Comparison of ENCODE assay signal across 29 cellular contexts in the genomic region with DNA sequence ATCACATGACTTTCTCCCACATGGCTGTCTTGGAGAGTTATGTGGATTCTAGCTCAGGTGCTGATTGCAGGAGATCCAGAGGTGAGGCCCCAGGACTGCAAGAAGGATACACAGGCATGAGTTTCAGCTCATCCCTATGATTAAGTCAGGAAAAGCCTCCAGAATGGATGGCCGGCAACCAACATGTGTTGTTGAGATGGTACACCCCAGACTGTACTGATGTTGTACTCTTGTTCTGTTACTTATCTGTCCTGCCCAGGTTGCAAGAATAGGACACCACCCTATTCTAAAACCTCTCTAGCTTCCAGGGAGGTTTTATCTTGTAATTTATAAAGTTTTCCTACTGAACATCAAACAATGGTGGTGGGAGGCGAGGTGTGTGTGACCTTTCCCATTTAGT. TPM values are rescaled to one million over a fixed set of nuclear protein-coding genes. Genes with fewer than 3 reads are reported as not detected.
"Had no signal": no experiment of that assay in that cellular context is flagged by ENCODE, and none has a peak within 500 bp of the region (broad histone marks: within the 10 kb centered on the region; RNA-seq: fewer than 3 reads in every experiment).

No MANE protein-coding gene starts in this region.

- H3K36me3 ChIP-seq: ascending aorta, breast epithelium, cardiac muscle cell, colonic mucosa, esophagus squamous epithelium, gastroesophageal sphincter, heart right ventricle had no signal

- H3K27ac ChIP-seq: ascending aorta, breast epithelium, cardiac muscle cell, colonic mucosa, esophagus squamous epithelium, gastroesophageal sphincter, heart right ventricle had no signal

- H3K27me3 ChIP-seq: ascending aorta, breast epithelium, cardiac muscle cell, colonic mucosa, esophagus squamous epithelium, gastroesophageal sphincter, heart right ventricle had no signal

- H3K27me3 Mint-ChIP-seq: activated CD4-positive, alpha-beta memory T cell treated with anti-CD3 and anti-CD28 coated beads for 36 hours; activated CD4-positive, alpha-beta T cell treated with anti-CD3 and anti-CD28 coated beads for 36 hours; brain had no signal

- H3K4me3 Mint-ChIP-seq: activated CD4-positive, alpha-beta memory T cell treated with anti-CD3 and anti-CD28 coated beads for 36 hours; activated CD4-positive, alpha-beta T cell treated with anti-CD3 and anti-CD28 coated beads for 36 hours; activated CD4-positive, alpha-beta T cell treated with anti-CD3 and anti-CD28 coated beads, Interleukin-2, amount 10 ng/mL, durations not matched to agents 24 days and 14 days; activated naive CD4-positive, alpha-beta T cell treated with anti-CD3 and anti-CD28 coated beads, Interleukin-2, amount 10 ng/mL, durations not matched to agents 7 days and 5 days; activated naive CD8-positive, alpha-beta T cell treated with anti-CD3 and anti-CD28 coated beads, Interleukin-2, amount 10 ng/mL, durations not matched to agents 7 days and 5 days; activated T-cell treated with anti-CD3 and anti-CD28 coated beads, Interleukin-2, amount 50 U/mL, for 24 hours; activated T-cell treated with anti-CD3 and anti-CD28 coated beads, Interleukin-2, amount 50 U/mL, for 72 hours; brain had no signal

- H3K36me3 Mint-ChIP-seq: activated CD4-positive, alpha-beta memory T cell treated with anti-CD3 and anti-CD28 coated beads for 36 hours; activated naive CD4-positive, alpha-beta T cell treated with anti-CD3 and anti-CD28 coated beads, Interleukin-2, amount 10 ng/mL, durations not matched to agents 7 days and 5 days; activated naive CD4-positive, alpha-beta T cell treated with anti-CD3 and anti-CD28 coated beads, Interleukin-2, amount 50 U/mL, for 72 hours; activated naive CD8-positive, alpha-beta T cell treated with anti-CD3 and anti-CD28 coated beads, Interleukin-2, amount 10 ng/mL, durations not matched to agents 7 days and 5 days; brain had no signal

- ATAC-seq: activated CD4-positive, alpha-beta T cell treated with anti-CD3 and anti-CD28 coated beads for 36 hours; activated naive CD4-positive, alpha-beta T cell treated with anti-CD3 and anti-CD28 coated beads, Interleukin-2, amount 50 U/mL, for 72 hours; activated T-cell treated with anti-CD3 and anti-CD28 coated beads, Interleukin-2, amount 50 U/mL, for 72 hours; gastroesophageal sphincter; heart right ventricle had no signal

- H3K4me3 ChIP-seq: ascending aorta, breast epithelium, cardiac muscle cell, colonic mucosa, esophagus squamous epithelium, gastroesophageal sphincter, heart right ventricle had no signal

- H3K4me1 ChIP-seq: ascending aorta, breast epithelium, colonic mucosa, esophagus squamous epithelium, gastroesophageal sphincter had no signal

- H3K9me3 ChIP-seq: ascending aorta, breast epithelium, colonic mucosa, esophagus squamous epithelium, gastroesophageal sphincter, heart right ventricle had no signal

- DNase-seq: activated CD4-positive, alpha-beta memory T cell treated with anti-CD3 and anti-CD28 coated beads for 36 hours; activated CD4-positive, alpha-beta T cell treated with anti-CD3 and anti-CD28 coated beads for 36 hours; activated CD4-positive, alpha-beta T cell treated with anti-CD3 and anti-CD28 coated beads, Interleukin-2, amount 10 ng/mL, durations not matched to agents 24 days and 14 days; activated CD4-positive, CD25-positive, alpha-beta regulatory T cell; activated CD4-positive, CD25-positive, alpha-beta regulatory T cell treated with anti-CD3 and anti-CD28 coated beads, Interleukin-2, amount 50 U/mL, for 72 hours; activated CD8-positive, alpha-beta memory T cell treated with anti-CD3 and anti-CD28 coated beads, Interleukin-2, amount 50 U/mL, for 48 hours; activated gamma-delta T cell; activated naive CD4-positive, alpha-beta T cell; activated naive CD4-positive, alpha-beta T cell treated with anti-CD3 and anti-CD28 coated beads, Interleukin-2, amount 10 ng/mL, durations not matched to agents 7 days and 5 days; activated naive CD8-positive, alpha-beta T cell treated with anti-CD3 and anti-CD28 coated beads, Interleukin-2, amount 10 ng/mL, durations not matched to agents 7 days and 5 days; activated T-cell treated with anti-CD3 and anti-CD28 coated beads for 4 hours; activated T-cell treated with anti-CD3 and anti-CD28 coated beads, Interleukin-2, amount 50 U/mL, for 24 hours; activated T-cell treated with anti-CD3 and anti-CD28 coated beads, Interleukin-2, amount 50 U/mL, for 72 hours; central memory CD4-positive, alpha-beta T cell; cerebellar nuclear complex; colonic mucosa; effector CD8-positive, alpha-beta T cell; esophagus squamous epithelium; foreskin melanocyte; heart right ventricle; T-helper 2 cell had no signal

- H3K9me3 Mint-ChIP-seq: activated CD4-positive, alpha-beta T cell treated with anti-CD3 and anti-CD28 coated beads, Interleukin-2, amount 10 ng/mL, durations not matched to agents 24 days and 14 days; activated naive CD4-positive, alpha-beta T cell treated with anti-CD3 and anti-CD28 coated beads, Interleukin-2, amount 10 ng/mL, durations not matched to agents 7 days and 5 days; activated naive CD4-positive, alpha-beta T cell treated with anti-CD3 and anti-CD28 coated beads, Interleukin-2, amount 50 U/mL, for 72 hours; activated naive CD8-positive, alpha-beta T cell treated with anti-CD3 and anti-CD28 coated beads, Interleukin-2, amount 10 ng/mL, durations not matched to agents 7 days and 5 days; activated T-cell treated with anti-CD3 and anti-CD28 coated beads, Interleukin-2, amount 50 U/mL, for 24 hours; activated T-cell treated with anti-CD3 and anti-CD28 coated beads, Interleukin-2, amount 50 U/mL, for 72 hours had no signal

- FAIRE-seq: endometrium had no signal

- H3K27ac Mint-ChIP-seq: activated CD4-positive, alpha-beta memory T cell treated with anti-CD3 and anti-CD28 coated beads for 36 hours; activated CD4-positive, alpha-beta T cell treated with anti-CD3 and anti-CD28 coated beads for 36 hours; activated CD4-positive, alpha-beta T cell treated with anti-CD3 and anti-CD28 coated beads, Interleukin-2, amount 10 ng/mL, durations not matched to agents 24 days and 14 days; activated naive CD4-positive, alpha-beta T cell treated with anti-CD3 and anti-CD28 coated beads, Interleukin-2, amount 10 ng/mL, durations not matched to agents 7 days and 5 days; activated naive CD4-positive, alpha-beta T cell treated with anti-CD3 and anti-CD28 coated beads, Interleukin-2, amount 50 U/mL, for 72 hours; activated naive CD8-positive, alpha-beta T cell treated with anti-CD3 and anti-CD28 coated beads, Interleukin-2, amount 10 ng/mL, durations not matched to agents 7 days and 5 days; activated T-cell treated with anti-CD3 and anti-CD28 coated beads, Interleukin-2, amount 50 U/mL, for 24 hours; activated T-cell treated with anti-CD3 and anti-CD28 coated beads, Interleukin-2, amount 50 U/mL, for 72 hours; brain had no signal

- H3K4me1 Mint-ChIP-seq: activated CD4-positive, alpha-beta T cell treated with anti-CD3 and anti-CD28 coated beads for 36 hours; activated CD4-positive, alpha-beta T cell treated with anti-CD3 and anti-CD28 coated beads, Interleukin-2, amount 10 ng/mL, durations not matched to agents 24 days and 14 days; activated naive CD4-positive, alpha-beta T cell treated with anti-CD3 and anti-CD28 coated beads, Interleukin-2, amount 10 ng/mL, durations not matched to agents 7 days and 5 days; activated naive CD8-positive, alpha-beta T cell treated with anti-CD3 and anti-CD28 coated beads, Interleukin-2, amount 10 ng/mL, durations not matched to agents 7 days and 5 days had no signal

RNA-seq across cellular contexts. Expression of gene FAM124B, which starts 8.8 kb away (rescaled TPM):
- total RNA-seq: fibroblast of lung had no signal
- polyA plus RNA-seq: fibroblast of lung had no signal
